In genomic region chr12:89350661-89351488, GRCh38 we compare ENCODE assay signal across 7 cellular contexts. TPM values are rescaled to one million over a fixed set of nuclear protein-coding genes. Genes with fewer than 3 reads are reported as not detected.
DNase-seq lines count a peak whose midpoint lies in the region; ATAC-seq and TF ChIP-seq lines count a peak whose summit lies in the region.

No MANE protein-coding gene starts in this region.

- DNase-seq in H7, result no peak
- peak; percentile 13 to 37 for DNase-seq in SJCRH30
- DNase-seq in coronary artery (ENCODE audit: low spot score), result peak; percentile 75
- DNase-seq in memory B cell (ENCODE audit: low spot score in 2 of 2), result peak in 1 of 2 donors; percentile 23
- DNase-seq in transverse colon, result peak; percentile 33
- DNase-seq in GM10266 (ENCODE audit: extremely low spot score), result no peak

- H3K27ac ChIP-seq in SJCRH30, result peak overlapping the region; percentile 96
- peak overlapping the region; percentile 97 to 100 for H3K27ac ChIP-seq in coronary artery
- peak overlapping the region; percentile 96 to 98 (median 98) for H3K27ac ChIP-seq in transverse colon

- H3K4me1 ChIP-seq in SJCRH30 (peaks cover 21% of the 10 kb centered on the region), transverse colon (peaks cover 8 to 60% (median 27%) of the 10 kb centered on the region in 4 donors)

- H3K4me1 Mint-ChIP-seq in memory B cell, result peaks cover 52% of the 10 kb centered on the region

- TF ChIP-seq POLR2A in transverse colon (IDR thresholded peaks at IDR 0.05), result peak; percentile 12

- intact Hi-C loops in transverse colon (cut with DNase I; ENCODE audit: low total_unique reads), result loop anchor here (5.0 to 10.0 kb wide), 3 partner anchors 111 to 299 kb away; partner anchors contain the start of genes GALNT4 and POC1B

- H3K9me3 ChIP-seq in SJCRH30 (replicated peaks) (no peaks in the 10 kb centered on the region), transverse colon (no peaks in the 10 kb centered on the region)

- peaks cover 24% of the 10 kb centered on the region for H3K27me3 ChIP-seq in H7 (ENCODE audit: control insufficient read depth, insufficient read depth, low read length)
- no peaks in the 10 kb centered on the region for H3K27me3 ChIP-seq in SJCRH30
- H3K27me3 ChIP-seq in transverse colon, result no peaks in the 10 kb centered on the region

- TF ChIP-seq CTCF in coronary artery (IDR thresholded peaks at IDR 0.05) (no peak), transverse colon (IDR thresholded peaks at IDR 0.05) (no peak), GM10266 (IDR thresholded peaks at IDR 0.05; ENCODE audit: control insufficient read depth, insufficient read depth, low read depth, missing control alignments) (no peak)

- H3K4me3 ChIP-seq in H7 (ENCODE audit: insufficient read depth, low read depth, low read length) (peak overlapping the region; percentile 88), SJCRH30 (peak overlapping the region; percentile 73), coronary artery (peak overlapping the region; percentile 97), transverse colon (peak overlapping the region; percentile 61 to 71 (median 67))

- H3K36me3 Mint-ChIP-seq in memory B cell, result no peaks in the 10 kb centered on the region

- H3K27me3 Mint-ChIP-seq in memory B cell, result no peaks in the 10 kb centered on the region

- no peak for TF ChIP-seq EP300 in transverse colon (IDR thresholded peaks at IDR 0.05; ENCODE audit: low read depth)

- no peak for ATAC-seq in memory B cell (ENCODE audit: low read depth)
- ATAC-seq in GM18498 (IDR thresholded peaks at IDR 0.05; ENCODE audit: unreplicated experiment), result no peak

- in situ Hi-C loops in transverse colon (cut with MboI; ENCODE audit: low pct_ligation_motif_present in 1 of 4, low pct_unique_long_range_greater_than_20kb in 1 of 4, low sequenced_read_pairs in 3 of 4), result loop anchor here in 1 of 4 donors (10.0 kb wide), 1 partner anchor 104 kb away; no protein-coding TSS in a partner anchor

- H3K4me3 Mint-ChIP-seq in memory B cell, result peak overlapping the region; percentile 98

- H3K36me3 ChIP-seq in H7 (replicated peaks; ENCODE audit: control insufficient read depth, insufficient read depth, low read length) (peaks cover 8% of the 10 kb centered on the region), SJCRH30 (peaks cover 27% of the 10 kb centered on the region), transverse colon (no peaks in the 10 kb centered on the region)

- WGBS in transverse colon (ENCODE audit: low coverage in 1 of 2), 2 donors, result 10 to 16% methylated on average over 21 to 46 of the region's 50 CpGs

- no peaks in the 10 kb centered on the region for H3K9me3 Mint-ChIP-seq in memory B cell

- H3K27ac Mint-ChIP-seq in memory B cell, result peak overlapping the region; percentile 93

RNA-seq across cellular contexts. Expression of gene DUSP6, which starts 1.4 kb away (rescaled TPM):
- 106 and 112 TPM in 2 replicates for total RNA-seq in H7 (2014; rRNA removed; shearing (Covaris generic))
- total RNA-seq in SJCRH30 (2014; rRNA removed; shearing (Covaris generic)), result 97.3 and 100 TPM in 2 replicates
- 10 to 100 TPM; 22.9 to 83.4 (median 53.2) TPM for total RNA-seq in transverse colon

Comparison
In these comparisons a context has a peak if more than half of its experiments do, and no peak if none do; other contexts are left out.
1. DNase-seq: peak in SJCRH30 (2 of 2), coronary artery (single experiment) and transverse colon (single experiment); none in H7 (single experiment) and GM10266 (single experiment).
2. Peak in every context shown above with its lines, with median percentiles within 50 percentile points of each other: H3K4me3 ChIP-seq and H3K27ac ChIP-seq.